In genomic region chr10:22617516-22617915, GRCh38 we compare ENCODE assay signal across 10 cellular contexts.
DNase-seq lines count a peak whose midpoint lies in the region; ATAC-seq, FAIRE-seq and TF ChIP-seq lines count a peak whose summit lies in the region.
"Had no signal": no experiment of that assay in that cellular context is flagged by ENCODE, and none has a peak within 500 bp of the region (broad histone marks: within the 10 kb centered on the region; RNA-seq: fewer than 3 reads in every experiment).

No MANE protein-coding gene starts in this region.

- H3K27ac ChIP-seq in H1 (ENCODE audit: low read depth, low read length) (no peak overlapping the region), stomach (peak overlapping the region in 3 of 5 donors; percentile 7 to 80 (median 29))
- H3K27ac ChIP-seq: SJCRH30 had no signal

- H2BK15ac ChIP-seq in H1 (ENCODE audit: low read length), result no peak overlapping the region

- H2BK20ac ChIP-seq in H1 (ENCODE audit: low read length), result no peak overlapping the region

- H3K36me3 Mint-ChIP-seq in activated naive CD4-positive, alpha-beta T cell treated with anti-CD3 and anti-CD28 coated beads, Interleukin-2, amount 50 U/mL, for 72 hours, result peaks cover 0 to 26% of the 10 kb centered on the region in 2 donors
- peaks cover 28% of the 10 kb centered on the region for H3K36me3 Mint-ChIP-seq in activated naive CD4-positive, alpha-beta T cell treated with anti-CD3 and anti-CD28 coated beads, Interleukin-2, amount 10 ng/mL, durations not matched to agents 7 days and 5 days

- H3K4me3 Mint-ChIP-seq in activated naive CD4-positive, alpha-beta T cell treated with anti-CD3 and anti-CD28 coated beads, Interleukin-2, amount 10 ng/mL, durations not matched to agents 7 days and 5 days, result no peak overlapping the region

- H4K8ac ChIP-seq in H1 (ENCODE audit: extremely low read depth, insufficient read depth, low read length), result no peak overlapping the region

- TF ChIP-seq POLR2A in H1 (IDR thresholded peaks at IDR 0.05; ENCODE audit: control extremely low read depth in 1 of 2, low read depth in 2 of 2, low read length in 2 of 2) (no peak), stomach (IDR thresholded peaks at IDR 0.05) (no peak)

- peaks cover 0 to 89% of the 10 kb centered on the region in 2 experiments; a peak in 3 of 4 replicates for H3K79me2 ChIP-seq in H1 (ENCODE audit: control insufficient read depth in 1 of 2, insufficient read depth in 2 of 2, low read length in 2 of 2)

- H4K20me1 ChIP-seq in H1 (replicated peaks in 1 of 2; ENCODE audit: control insufficient read depth in 1 of 2, insufficient read depth in 2 of 2, low read length in 2 of 2), result peaks cover 0 to 5% of the 10 kb centered on the region in 2 experiments

- no peak overlapping the region for H3K4me3 ChIP-seq in H1 (ENCODE audit: extremely low read depth in 1 of 4, insufficient read depth in 2 of 4, low read depth in 3 of 4, low read length in 4 of 4)
- H3K4me3 ChIP-seq in stomach, result no peak overlapping the region
- H3K4me3 ChIP-seq: SJCRH30 had no signal

- no peak overlapping the region for H3K9ac ChIP-seq in H1 (replicated peaks in 1 of 4; ENCODE audit: extremely low read depth in 1 of 4, low read depth in 3 of 4, low read length in 3 of 4)

- POLR2A ChIA-PET in H1 (lab: Charles Lee; ENCODE audit: partially characterized antibody), result no interaction called here

- H3K14ac ChIP-seq in H1 (ENCODE audit: insufficient read length), result no peak overlapping the region

- intact Hi-C loops in stomach (cut with DNase I; ENCODE audit: low total_unique reads), result no loop called here

- no peak overlapping the region for H4K5ac ChIP-seq in H1 (ENCODE audit: insufficient read length, low read depth, low read length)

- no peak overlapping the region for H2AK5ac ChIP-seq in H1 (ENCODE audit: low read depth, low read length)

- H3K27me3 ChIP-seq in H1 (replicated peaks in 1 of 4; ENCODE audit: control insufficient read depth in 3 of 4, extremely low read depth in 1 of 4, insufficient read depth in 3 of 4, low read length in 3 of 4) (no peaks in the 10 kb centered on the region), stomach (no peaks in the 10 kb centered on the region)
- H3K27me3 ChIP-seq: SJCRH30 had no signal

- H3K79me1 ChIP-seq in H1 (ENCODE audit: low read depth, low read length), result no peaks in the 10 kb centered on the region; the same call in 1 of the 2 replicates

- CTCF ChIA-PET in activated naive CD4-positive, alpha-beta T cell treated with anti-CD3 and anti-CD28 coated beads, Interleukin-2, amount 10 ng/mL, durations not matched to agents 7 days and 5 days (lab: Charles Lee), result interaction anchor here (0.9 to 1.2 kb wide), 3 partner anchors 9 to 41 kb away, joined by 3 to 6 read pairs (median 3); no protein-coding TSS in a partner anchor
- CTCF ChIA-PET in H1 (lab: Charles Lee; ENCODE audit: partially characterized antibody), result interaction anchor here (0.7 to 2.4 kb wide), 8 partner anchors 9 to 364 kb away, joined by 3 to 6 read pairs (median 4); no protein-coding TSS in a partner anchor

- H3K4ac ChIP-seq in H1 (replicated peaks; ENCODE audit: insufficient read length, low read depth, low read length), result no peak overlapping the region

- peak in 1 of 2 experiments; percentile 36; a peak in 3 of 4 replicates for TF ChIP-seq RAD21 in H1 (IDR thresholded peaks at IDR 0.05 in 1 of 2, conservative IDR thresholded peaks at IDR 0.05 in 1 of 2; ENCODE audit: low read depth in 2 of 2, low read length in 2 of 2)

- H3K27me3 Mint-ChIP-seq in activated naive CD4-positive, alpha-beta T cell treated with anti-CD3 and anti-CD28 coated beads, Interleukin-2, amount 10 ng/mL, durations not matched to agents 7 days and 5 days, result no peaks in the 10 kb centered on the region

- H3K4me2 ChIP-seq in H1 (ENCODE audit: insufficient read depth in 1 of 2, low read depth in 2 of 2, low read length in 2 of 2), result no peak overlapping the region

- no peak overlapping the region for H3K23ac ChIP-seq in H1 (ENCODE audit: insufficient read length)

- H3K36me3 ChIP-seq in H1 (ENCODE audit: control insufficient read depth in 2 of 4, insufficient read depth in 4 of 4, low read length in 3 of 4) (no peaks in the 10 kb centered on the region), stomach (no peaks in the 10 kb centered on the region)
- H3K36me3 ChIP-seq: SJCRH30 had no signal

- H3K56ac ChIP-seq in H1 (replicated peaks; ENCODE audit: insufficient read length, low read depth, low read length), result no peak overlapping the region

- in situ Hi-C loops in SK-MEL-5 (cut with HindIII; ENCODE audit: low pct_unique_long_range_greater_than_20kb, low sequenced_read_pairs), result no loop called here

- no peak for ATAC-seq in activated naive CD4-positive, alpha-beta T cell treated with anti-CD3 and anti-CD28 coated beads, Interleukin-2, amount 50 U/mL, for 72 hours

- no peak overlapping the region for H4K91ac ChIP-seq in H1 (replicated peaks; ENCODE audit: insufficient read length, low read length)

- WGBS in H1 (ENCODE audit: extremely low coverage in 1 of 2, insufficient coverage in 1 of 2, insufficient read length in 1 of 2, insufficient replicate concordance in 2 of 2, low coverage in 1 of 2, low lambda C conversion rate in 2 of 2, missing lambda C conversion rate in 1 of 2), 2 experiments, result 66% methylated on average over 3 of the region's 3 CpGs; no CpG with 5 or more reads in 1 of the 2 experiments
- WGBS in stomach, 5 donors, result 79 to 92% (median 86%) methylated on average over 3 of the region's 3 CpGs

- no peaks in the 10 kb centered on the region for H3K9me3 Mint-ChIP-seq in activated naive CD4-positive, alpha-beta T cell treated with anti-CD3 and anti-CD28 coated beads, Interleukin-2, amount 50 U/mL, for 72 hours
- H3K9me3 Mint-ChIP-seq in activated naive CD4-positive, alpha-beta T cell treated with anti-CD3 and anti-CD28 coated beads, Interleukin-2, amount 10 ng/mL, durations not matched to agents 7 days and 5 days, result no peaks in the 10 kb centered on the region

- H3K18ac ChIP-seq in H1 (ENCODE audit: extremely low read depth, low read length), result no peak overlapping the region

- H2BK120ac ChIP-seq in H1 (replicated peaks; ENCODE audit: low read depth, low read length), result no peak overlapping the region

- no peak for FAIRE-seq in H1 (lab: Jason Lieb, UNC)
- FAIRE-seq in urothelium cell line (lab: Jason Lieb, UNC), result no peak

- no peak for DNase-seq in activated naive CD4-positive, alpha-beta T cell treated with anti-CD3 and anti-CD28 coated beads, Interleukin-2, amount 50 U/mL, for 72 hours (ENCODE audit: low spot score in 2 of 2)
- no peak for DNase-seq in activated naive CD4-positive, alpha-beta T cell treated with anti-CD3 and anti-CD28 coated beads, Interleukin-2, amount 10 ng/mL, durations not matched to agents 7 days and 5 days
- peak; percentile 47 for DNase-seq in SK-MEL-5 (ENCODE audit: low read depth, low spot score)
- DNase-seq in H1 (ENCODE audit: low read depth in 1 of 2, low spot score in 2 of 2), result no peak
- no peak for DNase-seq in stomach
- DNase-seq in stimulated activated CD4-positive, alpha-beta T cell treated with anti-CD3 and anti-CD28 coated beads, Interleukin-2, amount 100 ng/mL, for 24 hours, result no peak
- no peak for DNase-seq in GOT3 (lab: John Stamatoyannopoulos, UW)
- no peak for DNase-seq in urothelium cell line (ENCODE audit: low spot score)
- DNase-seq: NCI-H1930, SJCRH30 had no signal

- H3K23me2 ChIP-seq in H1 (ENCODE audit: low read depth, low read length), result no peaks in the 10 kb centered on the region

- H2AFZ ChIP-seq in H1 (ENCODE audit: low read length), result no peak overlapping the region

- H3K27ac Mint-ChIP-seq in activated naive CD4-positive, alpha-beta T cell treated with anti-CD3 and anti-CD28 coated beads, Interleukin-2, amount 50 U/mL, for 72 hours, result peak overlapping the region; percentile 47 to 66
- H3K27ac Mint-ChIP-seq in activated naive CD4-positive, alpha-beta T cell treated with anti-CD3 and anti-CD28 coated beads, Interleukin-2, amount 10 ng/mL, durations not matched to agents 7 days and 5 days, result no peak overlapping the region

- peaks cover 4 to 26% (median 19%) of the 10 kb centered on the region in 4 experiments for H3K4me1 ChIP-seq in H1 (replicated peaks in 1 of 4; ENCODE audit: control insufficient read depth in 3 of 4, insufficient read depth in 4 of 4, low read length in 3 of 4)
- peaks cover 29 to 78% (median 45%) of the 10 kb centered on the region in 4 donors for H3K4me1 ChIP-seq in stomach

- no peak overlapping the region for H2BK12ac ChIP-seq in H1 (ENCODE audit: low read depth, low read length)

- TF ChIP-seq EP300 in H1 (IDR thresholded peaks at IDR 0.05; ENCODE audit: borderline replicate concordance in 1 of 2, low read depth in 2 of 2, low read length in 2 of 2), result no peak
- TF ChIP-seq EP300 in stomach (IDR thresholded peaks at IDR 0.05), result no peak

- no peak overlapping the region for H2BK5ac ChIP-seq in H1 (ENCODE audit: low read depth, low read length)

- TF ChIP-seq CTCF in H1 (IDR thresholded peaks at IDR 0.05; ENCODE audit: control extremely low read depth in 1 of 3, insufficient read depth in 1 of 3, low read depth in 1 of 3, low read length in 3 of 3) (peak; percentile 23 to 33 (median 26)), stomach (IDR thresholded peaks at IDR 0.05) (no peak)

- peaks cover 87% of the 10 kb centered on the region for H3K4me1 Mint-ChIP-seq in activated naive CD4-positive, alpha-beta T cell treated with anti-CD3 and anti-CD28 coated beads, Interleukin-2, amount 10 ng/mL, durations not matched to agents 7 days and 5 days

- H3K9me3 ChIP-seq in H1 (ENCODE audit: insufficient read depth in 2 of 2, low read depth in 1 of 2, low read length in 1 of 2) (no peaks in the 10 kb centered on the region), stomach (no peaks in the 10 kb centered on the region)
- H3K9me3 ChIP-seq: SJCRH30 had no signal

Comparison
In these comparisons a context has a peak if more than half of its experiments do, and no peak if none do; other contexts are left out.
1. CTCF ChIP-seq: peak in H1 (3 of 3); none in stomach (0 of 7).